In the genomic region with DNA sequence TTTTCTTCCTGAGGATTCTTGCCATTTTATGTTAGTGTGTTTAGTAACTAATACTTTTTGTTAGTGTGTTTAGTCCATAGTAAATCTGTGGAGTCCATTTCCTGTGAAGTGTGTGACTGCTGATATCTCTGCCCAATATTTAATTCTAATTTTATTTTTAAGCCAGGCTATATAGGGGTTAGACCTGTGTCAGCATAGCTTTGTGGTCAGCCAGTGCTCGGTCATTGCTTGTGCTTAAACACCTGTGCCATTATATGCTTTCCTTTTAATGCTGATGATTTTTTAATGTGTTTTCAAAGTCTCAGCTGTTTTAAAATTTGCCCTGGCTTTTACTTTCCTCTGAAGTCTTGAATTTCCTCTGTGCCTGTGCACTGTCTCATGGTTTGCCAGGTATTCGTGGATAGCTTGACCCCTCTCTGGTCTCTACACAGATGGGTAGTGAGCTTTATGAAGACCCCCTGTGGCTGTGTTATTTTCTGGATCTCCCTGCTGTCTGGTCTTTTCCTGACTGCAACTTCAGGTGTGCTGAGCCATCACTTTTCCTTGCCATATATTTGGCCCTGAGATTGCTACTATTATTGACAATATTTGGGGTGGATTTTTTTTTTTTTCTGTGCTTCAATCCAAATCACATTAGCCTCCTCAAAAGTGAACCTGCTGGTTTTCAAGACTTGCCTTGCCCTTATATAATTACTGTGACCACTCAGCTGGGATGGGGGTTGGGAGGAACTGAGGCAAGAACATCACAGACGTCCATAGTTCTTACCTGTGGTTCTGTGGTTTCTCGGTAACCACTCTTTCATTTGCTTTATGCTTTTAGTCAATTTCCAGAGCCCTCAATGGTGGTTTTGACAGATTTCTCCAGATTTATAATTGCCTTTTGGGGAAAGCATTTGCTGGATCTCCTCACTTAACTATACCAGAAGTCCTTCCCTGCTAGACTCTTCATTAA, we compare ENCODE assay signal across 1 cellular context.
A peak's percentile ranks its signal among the peaks of the same experiment; 100 is the strongest.
TF ChIP-seq lines count a peak whose summit lies in the region.

No MANE protein-coding gene starts in this region.

TF ChIP-seq in K562, 482 proteins besides CTCF, POLR2A, EP300 and RAD21 (continued from another document):
- no peak for TF ChIP-seq BRCA1 (IDR thresholded peaks at IDR 0.05)
- no peak for TF ChIP-seq BRCA1 (CRISPR knock-in tag; IDR thresholded peaks at IDR 0.05)
- TF ChIP-seq, protein P1, sequence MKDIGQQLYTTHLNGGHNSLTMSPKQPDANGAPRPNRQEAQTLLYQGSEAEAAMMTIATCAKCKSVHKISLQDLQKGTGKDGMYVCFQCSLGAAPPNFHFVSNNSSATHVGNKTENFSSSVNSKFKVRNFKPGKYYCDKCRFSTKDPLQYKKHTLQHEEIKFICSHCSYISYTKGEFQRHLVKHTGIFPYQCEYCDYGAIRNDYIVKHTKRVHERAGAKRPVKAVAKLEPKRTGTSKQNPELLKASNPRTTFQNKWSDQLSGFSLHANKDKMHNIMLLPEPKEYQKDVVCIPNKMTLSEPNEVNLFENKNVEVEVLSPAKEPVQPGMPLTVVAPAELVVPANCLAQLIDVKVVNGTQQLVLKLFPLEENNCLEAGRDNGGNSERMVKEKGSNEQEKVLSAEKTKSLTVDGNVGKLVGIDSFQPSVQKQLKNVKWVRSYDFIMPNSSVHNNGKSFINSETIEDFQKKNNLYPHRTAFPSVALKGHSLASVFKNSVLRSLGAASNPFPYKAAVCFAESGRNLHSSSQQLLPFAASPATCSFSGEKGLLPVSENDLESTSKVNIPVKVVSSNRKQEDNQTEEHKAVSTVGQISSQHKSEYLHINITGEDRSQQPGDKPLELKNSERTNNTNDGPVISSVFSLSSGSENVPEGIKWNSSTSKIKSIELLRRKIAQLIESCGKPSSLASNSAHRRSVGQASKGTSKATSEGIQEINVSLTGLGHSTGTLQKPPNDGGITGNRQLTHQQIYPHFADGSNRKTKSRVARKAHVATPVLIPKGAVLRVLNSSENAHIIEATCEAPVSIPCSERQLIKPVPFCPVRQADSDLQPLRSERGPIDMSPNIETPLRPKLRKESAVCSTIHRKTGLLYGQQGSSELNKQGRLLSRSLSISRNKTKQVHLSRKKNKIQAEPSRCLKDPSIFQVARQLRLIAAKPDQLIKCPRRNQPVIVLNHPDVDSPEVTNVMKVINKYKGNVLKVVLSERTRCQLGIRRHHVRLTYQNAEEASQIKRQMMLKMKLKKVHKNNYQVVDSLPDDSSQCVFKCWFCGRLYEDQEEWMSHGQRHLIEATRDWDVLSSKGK (CRISPR knock-in tag; IDR thresholded peaks at IDR 0.05), result no peak
- TF ChIP-seq FUS (optimal IDR thresholded peaks at IDR 0.05; ENCODE audit: low read depth, low read length), result no peak
- TF ChIP-seq PTRF (tag; IDR thresholded peaks at IDR 0.05), result no peak
- no peak for TF ChIP-seq MCM7 (IDR thresholded peaks at IDR 0.05)
- peak; percentile 76 for TF ChIP-seq ZNF316 (IDR thresholded peaks at IDR 0.05)
- TF ChIP-seq ESRRA (IDR thresholded peaks at IDR 0.05; ENCODE audit: borderline replicate concordance, low read depth), result no peak
- no peak for TF ChIP-seq TCF7 (IDR thresholded peaks at IDR 0.05; ENCODE audit: borderline replicate concordance)
- TF ChIP-seq NCOA1 (IDR thresholded peaks at IDR 0.05; ENCODE audit: low read depth), result no peak
- no peak for TF ChIP-seq HIVEP1 (CRISPR knock-in tag; IDR thresholded peaks at IDR 0.05)
- peak; percentile 30; the same call in 1 of the 2 replicates for TF ChIP-seq MAFF (IDR thresholded peaks at IDR 0.05; ENCODE audit: low read length)
- TF ChIP-seq, protein P2, sequence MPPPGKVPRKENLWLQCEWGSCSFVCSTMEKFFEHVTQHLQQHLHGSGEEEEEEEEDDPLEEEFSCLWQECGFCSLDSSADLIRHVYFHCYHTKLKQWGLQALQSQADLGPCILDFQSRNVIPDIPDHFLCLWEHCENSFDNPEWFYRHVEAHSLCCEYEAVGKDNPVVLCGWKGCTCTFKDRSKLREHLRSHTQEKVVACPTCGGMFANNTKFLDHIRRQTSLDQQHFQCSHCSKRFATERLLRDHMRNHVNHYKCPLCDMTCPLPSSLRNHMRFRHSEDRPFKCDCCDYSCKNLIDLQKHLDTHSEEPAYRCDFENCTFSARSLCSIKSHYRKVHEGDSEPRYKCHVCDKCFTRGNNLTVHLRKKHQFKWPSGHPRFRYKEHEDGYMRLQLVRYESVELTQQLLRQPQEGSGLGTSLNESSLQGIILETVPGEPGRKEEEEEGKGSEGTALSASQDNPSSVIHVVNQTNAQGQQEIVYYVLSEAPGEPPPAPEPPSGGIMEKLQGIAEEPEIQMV (tag; conservative IDR thresholded peaks at IDR 0.05; ENCODE audit: low read depth), result no peak
- TF ChIP-seq, protein P3, sequence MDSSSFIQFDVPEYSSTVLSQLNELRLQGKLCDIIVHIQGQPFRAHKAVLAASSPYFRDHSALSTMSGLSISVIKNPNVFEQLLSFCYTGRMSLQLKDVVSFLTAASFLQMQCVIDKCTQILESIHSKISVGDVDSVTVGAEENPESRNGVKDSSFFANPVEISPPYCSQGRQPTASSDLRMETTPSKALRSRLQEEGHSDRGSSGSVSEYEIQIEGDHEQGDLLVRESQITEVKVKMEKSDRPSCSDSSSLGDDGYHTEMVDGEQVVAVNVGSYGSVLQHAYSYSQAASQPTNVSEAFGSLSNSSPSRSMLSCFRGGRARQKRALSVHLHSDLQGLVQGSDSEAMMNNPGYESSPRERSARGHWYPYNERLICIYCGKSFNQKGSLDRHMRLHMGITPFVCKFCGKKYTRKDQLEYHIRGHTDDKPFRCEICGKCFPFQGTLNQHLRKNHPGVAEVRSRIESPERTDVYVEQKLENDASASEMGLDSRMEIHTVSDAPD (CRISPR knock-in tag; IDR thresholded peaks at IDR 0.05), result no peak
- TF ChIP-seq, protein P4, sequence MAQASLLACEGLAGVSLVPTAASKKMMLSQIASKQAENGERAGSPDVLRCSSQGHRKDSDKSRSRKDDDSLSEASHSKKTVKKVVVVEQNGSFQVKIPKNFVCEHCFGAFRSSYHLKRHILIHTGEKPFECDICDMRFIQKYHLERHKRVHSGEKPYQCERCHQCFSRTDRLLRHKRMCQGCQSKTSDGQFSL (CRISPR knock-in tag; IDR thresholded peaks at IDR 0.05), result no peak
- TF ChIP-seq, protein P4 (tag; IDR thresholded peaks at IDR 0.05), result no peak
- TF ChIP-seq NFATC3 (IDR thresholded peaks at IDR 0.05), result no peak
- no peak for TF ChIP-seq ZNF175 (CRISPR knock-in tag; IDR thresholded peaks at IDR 0.05; ENCODE audit: low read depth)
- no peak for TF ChIP-seq ZNF431 (CRISPR knock-in tag; IDR thresholded peaks at IDR 0.05)
- TF ChIP-seq ARNT (IDR thresholded peaks at IDR 0.05), result no peak
- no peak for TF ChIP-seq SNRNP70 (optimal IDR thresholded peaks at IDR 0.05; ENCODE audit: low read depth, low read length)
- TF ChIP-seq NCOR1 (IDR thresholded peaks at IDR 0.05), result no peak
- no peak for TF ChIP-seq GATAD2B (IDR thresholded peaks at IDR 0.05; ENCODE audit: borderline replicate concordance)
- no peak for TF ChIP-seq MCM5 (IDR thresholded peaks at IDR 0.05; ENCODE audit: low read depth)
- no peak for TF ChIP-seq ZNF133 (CRISPR knock-in tag; IDR thresholded peaks at IDR 0.05)
- TF ChIP-seq SP2 (IDR thresholded peaks at IDR 0.05; ENCODE audit: extremely low read depth, low read depth, low read length, poor library complexity, severe bottlenecking), result no peak
- no peak for TF ChIP-seq ETS2 (tag; IDR thresholded peaks at IDR 0.05; ENCODE audit: borderline replicate concordance, poor library complexity, severe bottlenecking)
- TF ChIP-seq, protein P5, sequence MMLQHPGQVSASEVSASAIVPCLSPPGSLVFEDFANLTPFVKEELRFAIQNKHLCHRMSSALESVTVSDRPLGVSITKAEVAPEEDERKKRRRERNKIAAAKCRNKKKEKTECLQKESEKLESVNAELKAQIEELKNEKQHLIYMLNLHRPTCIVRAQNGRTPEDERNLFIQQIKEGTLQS (IDR thresholded peaks at IDR 0.05), result no peak
- TF ChIP-seq, protein P5 (CRISPR knock-in tag; conservative IDR thresholded peaks at IDR 0.05), result no peak
- TF ChIP-seq MAFG (tag; conservative IDR thresholded peaks at IDR 0.05), result peak; percentile 38; the same call in 1 of the 2 replicates
- TF ChIP-seq RBM34 (IDR thresholded peaks at IDR 0.05; ENCODE audit: borderline replicate concordance, insufficient read depth, low read length), result no peak
- peak; percentile 48; the same call in 1 of the 2 replicates for TF ChIP-seq C11orf30 (IDR thresholded peaks at IDR 0.05; ENCODE audit: low read depth)
- TF ChIP-seq ZNF57 (CRISPR knock-in tag; IDR thresholded peaks at IDR 0.05), result no peak
